In the genomic region with DNA sequence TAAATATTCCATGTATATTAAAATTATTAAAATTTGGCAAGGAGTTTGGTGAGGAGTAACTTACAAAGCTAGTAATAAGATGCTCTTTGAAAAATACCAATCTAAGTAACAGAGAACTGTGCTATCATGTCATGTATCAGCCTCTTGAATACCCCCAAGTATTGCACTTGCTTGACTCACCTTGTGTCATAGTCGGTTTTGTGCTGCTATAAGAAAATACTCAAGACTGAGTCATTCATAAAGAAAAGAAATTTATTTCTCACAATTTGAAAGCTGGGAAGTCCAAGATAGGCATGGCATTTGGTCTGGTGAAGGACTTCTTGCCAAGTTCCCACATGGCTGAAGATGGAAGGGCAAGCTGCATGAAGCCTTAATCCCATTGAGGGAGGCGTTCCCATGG, we compare ENCODE assay signal across 14 cellular contexts.
"Had no signal": no experiment of that assay in that cellular context is flagged by ENCODE, and none has a peak within 500 bp of the region (broad histone marks: within the 10 kb centered on the region; RNA-seq: fewer than 3 reads in every experiment).

No MANE protein-coding gene starts in this region.

- H3K36me3 ChIP-seq: thyroid gland had no signal

- H3K4me3 Mint-ChIP-seq: activated CD4-positive, alpha-beta T cell treated with anti-CD3 and anti-CD28 coated beads, Interleukin-2, amount 10 ng/mL, durations not matched to agents 7 days and 5 days; activated naive CD8-positive, alpha-beta T cell treated with anti-CD3 and anti-CD28 coated beads, Interleukin-2, amount 10 ng/mL, durations not matched to agents 7 days and 5 days; activated T-helper 1 cell treated with anti-CD3 and anti-CD28 coated beads, Interleukin-12 subunit alpha, Interleukin-12 subunit beta, Interleukin-2, Interleukin-4 antibody, amounts not matched to agents 30 ng/mL and 10 ng/mL and 1 ng/mL, durations not matched to agents 14 hours and 24 hours and 36 hours; endodermal cell; immature natural killer cell; natural killer cell treated with Interleukin-12 subunit alpha and Interleukin-12 subunit beta and Interleukin-15 and Interleukin-18, amount 100 ng/mL, for 72 hours; stimulated activated naive B cell treated with anti-CD40 and anti-IgM and Interleukin-4, amounts not matched to agents 10 μg/mL and 1 μg/mL and 100 μg/mL, for 72 hours had no signal

- H3K27ac ChIP-seq: dorsolateral prefrontal cortex, thyroid gland had no signal

- H3K27ac Mint-ChIP-seq: activated CD4-positive, alpha-beta T cell treated with anti-CD3 and anti-CD28 coated beads, Interleukin-2, amount 10 ng/mL, durations not matched to agents 7 days and 5 days; activated naive CD8-positive, alpha-beta T cell treated with anti-CD3 and anti-CD28 coated beads, Interleukin-2, amount 10 ng/mL, durations not matched to agents 7 days and 5 days; activated T-helper 1 cell treated with anti-CD3 and anti-CD28 coated beads, Interleukin-12 subunit alpha, Interleukin-12 subunit beta, Interleukin-2, Interleukin-4 antibody, amounts not matched to agents 30 ng/mL and 10 ng/mL and 1 ng/mL, durations not matched to agents 14 hours and 24 hours and 36 hours; endodermal cell; immature natural killer cell; natural killer cell treated with Interleukin-12 subunit alpha and Interleukin-12 subunit beta and Interleukin-15 and Interleukin-18, amount 100 ng/mL, for 72 hours; stimulated activated naive B cell treated with anti-CD40 and anti-IgM and Interleukin-4, amounts not matched to agents 10 μg/mL and 1 μg/mL and 100 μg/mL, for 72 hours had no signal

- DNase-seq: activated CD4-positive, alpha-beta T cell treated with anti-CD3 and anti-CD28 coated beads, Interleukin-2, amount 10 ng/mL, durations not matched to agents 7 days and 5 days; activated CD8-positive, alpha-beta memory T cell treated with anti-CD3 and anti-CD28 coated beads for 24 hours; activated naive CD8-positive, alpha-beta T cell treated with anti-CD3 and anti-CD28 coated beads, Interleukin-2, amount 10 ng/mL, durations not matched to agents 7 days and 5 days; aorta; dorsolateral prefrontal cortex; endodermal cell; glutamatergic neuron; immature natural killer cell; posterior cingulate gyrus; retina; stimulated activated naive B cell treated with anti-CD40 and anti-IgM and Interleukin-4, amounts not matched to agents 10 μg/mL and 1 μg/mL and 100 μg/mL, for 72 hours; thyroid gland had no signal

- H3K9me3 ChIP-seq: thyroid gland had no signal

- H3K27me3 ChIP-seq: thyroid gland had no signal

- H3K4me1 ChIP-seq: thyroid gland had no signal

- H3K4me1 Mint-ChIP-seq: activated CD4-positive, alpha-beta T cell treated with anti-CD3 and anti-CD28 coated beads, Interleukin-2, amount 10 ng/mL, durations not matched to agents 7 days and 5 days; activated naive CD8-positive, alpha-beta T cell treated with anti-CD3 and anti-CD28 coated beads, Interleukin-2, amount 10 ng/mL, durations not matched to agents 7 days and 5 days; endodermal cell; immature natural killer cell had no signal

- ATAC-seq: natural killer cell treated with Interleukin-12 subunit alpha and Interleukin-12 subunit beta and Interleukin-15 and Interleukin-18, amount 100 ng/mL, for 72 hours; stimulated activated naive B cell treated with anti-CD40 and anti-IgM and Interleukin-4, amounts not matched to agents 10 μg/mL and 1 μg/mL and 100 μg/mL, for 72 hours had no signal

- H3K36me3 Mint-ChIP-seq: activated naive CD8-positive, alpha-beta T cell treated with anti-CD3 and anti-CD28 coated beads, Interleukin-2, amount 10 ng/mL, durations not matched to agents 7 days and 5 days had no signal

- H3K4me3 ChIP-seq: dorsolateral prefrontal cortex, thyroid gland had no signal
